ENCODE assay signal across 13 cellular contexts in genomic region chr9:10232352-10232930, GRCh38.
DNase-seq lines count a peak whose midpoint lies in the region; ATAC-seq and TF ChIP-seq lines count a peak whose summit lies in the region.
"Had no signal": no experiment of that assay in that cellular context is flagged by ENCODE, and none has a peak within 500 bp of the region (broad histone marks: within the 10 kb centered on the region; RNA-seq: fewer than 3 reads in every experiment).

No MANE protein-coding gene starts in this region.

- H3K27ac ChIP-seq in osteoblast (ENCODE audit: low read depth, low read length) (no peak overlapping the region), aorta (ENCODE audit: low read depth in 1 of 2, low read length in 2 of 2) (no peak overlapping the region)
- H3K27ac ChIP-seq: parathyroid adenoma had no signal

- H3K9me3 ChIP-seq in osteoblast (ENCODE audit: low read depth, low read length) (no peaks in the 10 kb centered on the region), aorta (ENCODE audit: control insufficient read depth, low read length) (no peaks in the 10 kb centered on the region)

- H3K4me1 ChIP-seq in osteoblast (ENCODE audit: insufficient read depth, low read length): no peaks in the 10 kb centered on the region
- no peaks in the 10 kb centered on the region for H3K4me1 ChIP-seq in aorta (ENCODE audit: control insufficient read depth in 1 of 2, insufficient read depth in 2 of 2, low read length in 2 of 2)
- H3K4me1 ChIP-seq: parathyroid adenoma had no signal

- H3K36me3 ChIP-seq in kidney epithelial cell (ENCODE audit: control insufficient read depth, insufficient read depth, low read length) (no peaks in the 10 kb centered on the region), osteoblast (ENCODE audit: insufficient read depth, low read length) (no peaks in the 10 kb centered on the region), aorta (ENCODE audit: control insufficient read depth in 1 of 2, insufficient read depth in 2 of 2, low read length in 1 of 2) (no peaks in the 10 kb centered on the region)

- no peak overlapping the region for H3K4me2 ChIP-seq in osteoblast (ENCODE audit: insufficient read depth, low read length)

- intact Hi-C loops in aorta (cut with DNase I): loop anchor here (10.0 kb wide), 2 partner anchors 58 to 72 kb away; no protein-coding TSS in a partner anchor

- ATAC-seq in aorta (ENCODE audit: low FRiP score): no peak
- ATAC-seq: activated naive CD4-positive, alpha-beta T cell treated with anti-CD3 and anti-CD28 coated beads, Interleukin-2, amount 50 U/mL, for 72 hours; stimulated activated naive CD8-positive, alpha-beta T cell treated with anti-CD3 and anti-CD28 coated beads, Interleukin-15, amount 100 ng/mL, for 72 hours had no signal

- TF ChIP-seq POLR2A in NB4 (IDR thresholded peaks at IDR 0.05; ENCODE audit: extremely low read depth, insufficient read length): no peak

- no peaks in the 10 kb centered on the region for H3K79me2 ChIP-seq in osteoblast (ENCODE audit: insufficient read depth, low read length)
- H3K79me2 ChIP-seq: parathyroid adenoma had no signal

- in situ Hi-C loops in ACHN (cut with HindIII; ENCODE audit: low pct_ligation_motif_present, low pct_unique_long_range_greater_than_20kb, low sequenced_read_pairs): no loop called here

- DNase-seq in ACHN (peak; percentile 1), NB4 (ENCODE audit: low read depth) (peak; percentile 27), amniotic epithelial cell (ENCODE audit: low read depth) (peak; percentile 31), kidney epithelial cell (ENCODE audit: low read depth) (no peak), NCI-H2227 (lab: John Stamatoyannopoulos, UW; ENCODE audit: unreplicated experiment) (no peak), SIG-M5 treated with dmso at 0.1 percent for 504 hours (lab: John Stamatoyannopoulos, UW; ENCODE audit: unreplicated experiment) (no peak), osteoblast (ENCODE audit: insufficient read length, low spot score, missing footprints) (no peak), aorta (no peak)
- DNase-seq: activated CD4-positive, alpha-beta memory T cell treated with anti-CD3 and anti-CD28 coated beads for 36 hours; islet precursor cell; stimulated activated naive CD8-positive, alpha-beta T cell treated with anti-CD3 and anti-CD28 coated beads, Interleukin-15, amount 100 ng/mL, for 72 hours had no signal

- WGBS in aorta, 2 donors: 38 to 43% methylated on average over 3 of the region's 3 CpGs

- no peaks in the 10 kb centered on the region for H4K20me1 ChIP-seq in osteoblast (ENCODE audit: insufficient read depth, low read length)

- H2AFZ ChIP-seq in osteoblast (ENCODE audit: low read length): no peak overlapping the region
- H2AFZ ChIP-seq: parathyroid adenoma had no signal

- H3K4me3 ChIP-seq in NB4 (ENCODE audit: low read depth, low read length) (no peak overlapping the region), kidney epithelial cell (ENCODE audit: low read depth, low read length) (no peak overlapping the region), osteoblast (ENCODE audit: insufficient read depth, low read length) (no peak overlapping the region), aorta (ENCODE audit: low read length in 2 of 2) (no peak overlapping the region)

- TF ChIP-seq CTCF in NB4 (IDR thresholded peaks at IDR 0.05; ENCODE audit: low read depth, low read length): peak; percentile 30
- peak; percentile 40 for TF ChIP-seq CTCF in kidney epithelial cell (IDR thresholded peaks at IDR 0.05; ENCODE audit: insufficient read depth, low read length, poor library complexity, severe bottlenecking)
- no peak for TF ChIP-seq CTCF in osteoblast (IDR thresholded peaks at IDR 0.05; ENCODE audit: extremely low read depth, low read depth, low read length)

- H3K27me3 ChIP-seq in kidney epithelial cell (ENCODE audit: control insufficient read depth, insufficient read depth, low read length) (no peaks in the 10 kb centered on the region), osteoblast (ENCODE audit: insufficient read depth, low read length) (no peaks in the 10 kb centered on the region), aorta (ENCODE audit: control insufficient read depth in 1 of 2, insufficient read depth in 2 of 2, low read length in 1 of 2) (no peaks in the 10 kb centered on the region)

Comparison
In these comparisons a context has a peak if more than half of its experiments do, and no peak if none do; other contexts are left out.
1. DNase-seq: peak in ACHN (single experiment), NB4 (single experiment) and amniotic epithelial cell (single experiment); none in kidney epithelial cell (single experiment), NCI-H2227 (single experiment), SIG-M5 treated with dmso at 0.1 percent for 504 hours (single experiment), osteoblast (single experiment) and aorta (0 of 2).